In the genomic region with DNA sequence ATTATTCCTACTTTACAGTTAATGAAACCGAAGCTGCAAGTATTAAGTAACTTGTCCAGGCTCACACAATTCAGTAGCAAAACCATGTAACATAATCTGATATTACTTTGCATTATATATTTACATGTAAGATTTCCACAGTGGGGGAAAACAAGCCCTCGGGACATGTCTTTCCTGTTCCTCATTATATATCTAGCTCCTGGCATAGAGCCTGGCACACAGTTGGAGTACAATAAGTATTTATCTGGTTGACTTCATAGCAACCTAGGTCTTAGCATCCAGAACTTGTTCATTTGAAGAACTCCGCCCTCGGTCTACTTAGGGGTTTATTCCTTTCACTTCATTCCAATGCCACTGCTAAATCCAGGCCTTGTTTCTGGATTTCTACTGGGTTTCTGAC, we compare ENCODE assay signal across 18 cellular contexts. TPM values are rescaled to one million over a fixed set of nuclear protein-coding genes. Genes with fewer than 3 reads are reported as not detected.
DNase-seq lines count a peak whose midpoint lies in the region; TF ChIP-seq lines count a peak whose summit lies in the region.
"Had no signal": no experiment of that assay in that cellular context is flagged by ENCODE, and none has a peak within 500 bp of the region (broad histone marks: within the 10 kb centered on the region; RNA-seq: fewer than 3 reads in every experiment).

No MANE protein-coding gene starts in this region.

- H3K27me3 Mint-ChIP-seq in neural crest cell (ENCODE audit: low read depth), result no peaks in the 10 kb centered on the region
- H3K27me3 Mint-ChIP-seq: CD4-positive, alpha-beta memory T cell had no signal

- intact Hi-C loops in ascending aorta (cut with DNase I), result loop anchor here (5.0 kb wide), 4 partner anchors 172 to 367 kb away; a partner anchor contains a TSS

- no peak overlapping the region for H3K27ac ChIP-seq in ascending aorta
- H3K27ac ChIP-seq: 22Rv1 had no signal

- no peaks in the 10 kb centered on the region for H3K9me3 ChIP-seq in ascending aorta

- peaks cover 16% of the 10 kb centered on the region for H3K4me1 Mint-ChIP-seq in neural crest cell

- H3K27ac Mint-ChIP-seq in neural crest cell (ENCODE audit: unreplicated experiment), result no peak overlapping the region
- H3K27ac Mint-ChIP-seq: B cell had no signal

- H3K27me3 ChIP-seq in ascending aorta, result no peaks in the 10 kb centered on the region

- H3K36me3 Mint-ChIP-seq in neural crest cell (ENCODE audit: low read depth), result no peaks in the 10 kb centered on the region

- peak overlapping the region; percentile 38 for H3K4me3 Mint-ChIP-seq in neural crest cell

- H3K36me3 ChIP-seq in ascending aorta, result no peaks in the 10 kb centered on the region

- TF ChIP-seq CTCF in neural crest cell (conservative IDR thresholded peaks at IDR 0.05) (no peak), ascending aorta (IDR thresholded peaks at IDR 0.05) (no peak)

- H3K9me3 Mint-ChIP-seq in neural crest cell, result no peaks in the 10 kb centered on the region
- H3K9me3 Mint-ChIP-seq: CD4-positive, alpha-beta memory T cell had no signal

- DNase-seq in DMS 273 (lab: John Stamatoyannopoulos, UW; ENCODE audit: unreplicated experiment) (peak; percentile 4), DMS 273 treated with DMSO at 0.1 percent for 48 hours (lab: John Stamatoyannopoulos, UW) (no peak), COR-L47 (lab: John Stamatoyannopoulos, UW) (peak; percentile 44), NCI-H69 (lab: John Stamatoyannopoulos, UW) (peak; percentile 51), neural crest cell (ENCODE audit: low read depth, low spot score) (no peak), COLO668 (lab: John Stamatoyannopoulos, UW; ENCODE audit: unreplicated experiment) (no peak), ascending aorta (ENCODE audit: low spot score in 2 of 2) (no peak)
- no peak for DNase-seq in activated effector memory CD4-positive, alpha-beta T cell treated with Interleukin-2 at 50 U/mL for 16 hours
- DNase-seq: CD4-positive, alpha-beta memory T cell; DMS79; GOT3; KBM-7; NCI-H2029 treated with DMSO at 0.1 percent for 48 hours; NCI-H2227 treated with DMSO at 0.1 percent for 48 hours; NCI-H510A treated with DMSO at 0.1 percent for 48 hours; Right ventricle myocardium superior had no signal

- no peak overlapping the region for H3K4me3 ChIP-seq in ascending aorta

- H3K4me1 ChIP-seq in ascending aorta, result peaks cover 0 to 6% of the 10 kb centered on the region in 2 donors

RNA-seq across cellular contexts. Expression of a gene that starts 1.6 kb away (rescaled TPM):
- 15.9 and 16.7 TPM in 2 replicates for total RNA-seq in neural crest cell
- total RNA-seq in ascending aorta, result 2.8 TPM

RNA-seq across cellular contexts. Expression of a gene that starts 38.1 kb away (rescaled TPM):
- total RNA-seq in neural crest cell (0.23 and 0.28 TPM in 2 replicates), ascending aorta (0.75 TPM)
- total RNA-seq: CD4-positive, alpha-beta memory T cell had no signal

Comparison
In these comparisons a context has a peak if more than half of its experiments do, and no peak if none do; other contexts are left out.
1. DNase-seq: peak in DMS 273 (single experiment), COR-L47 (single experiment) and NCI-H69 (single experiment); none in DMS 273 treated with DMSO at 0.1 percent for 48 hours (single experiment), neural crest cell (single experiment), activated effector memory CD4-positive, alpha-beta T cell treated with Interleukin-2 at 50 U/mL for 16 hours (single experiment), COLO668 (single experiment) and ascending aorta (0 of 2).